8 cellular contexts compared by ENCODE assay signal in genomic region chr16:30184430-30185140, GRCh38. TPM values are rescaled to one million over a fixed set of nuclear protein-coding genes. Genes with fewer than 3 reads are reported as not detected.
DNase-seq lines count a peak whose midpoint lies in the region; ATAC-seq and TF ChIP-seq lines count a peak whose summit lies in the region.

No MANE protein-coding gene starts in this region.

- H3K36me3 Mint-ChIP-seq in stimulated activated naive CD8-positive, alpha-beta T cell treated with anti-CD3 and anti-CD28 coated beads, Interleukin-15, Interleukin-2, amounts not matched to agents 100 ng/mL and 50 ng/mL, for 24 hours (ENCODE audit: low read depth) = peaks cover 38% of the 10 kb centered on the region

- peaks cover 35% of the 10 kb centered on the region for H3K4me1 Mint-ChIP-seq in stimulated activated naive CD8-positive, alpha-beta T cell treated with anti-CD3 and anti-CD28 coated beads, Interleukin-15, Interleukin-2, amounts not matched to agents 100 ng/mL and 50 ng/mL, for 24 hours (ENCODE audit: low read depth)

- 18 to 41% (median 30%) methylated on average over 14 of the region's 14 CpGs for WGBS in adipose tissue, 3 donors
- WGBS in lung, 2 donors = 8 to 27% methylated on average over 14 of the region's 14 CpGs

- peak; percentile 4 for ATAC-seq in HG03064 (IDR thresholded peaks at IDR 0.05; ENCODE audit: low read depth, unreplicated experiment)
- ATAC-seq in lung (ENCODE audit: insufficient read depth, low FRiP score) = no peak

- DNase-seq in DMS153 (lab: John Stamatoyannopoulos, UW) = peak; percentile 64
- peak; percentile 14 for DNase-seq in SHP77 treated with DMSO at 0.1 percent for 48 hours (lab: John Stamatoyannopoulos, UW)
- peak; percentile 43 for DNase-seq in lung (ENCODE audit: low spot score)
- no peak for DNase-seq in RKO (ENCODE audit: low spot score)
- no peak for DNase-seq in middle frontal gyrus (ENCODE audit: extremely low spot score, low spot score)

- no peak for TF ChIP-seq CTCF in lung (IDR thresholded peaks at IDR 0.05; ENCODE audit: control extremely low read depth, extremely low read depth)

- H3K4me3 ChIP-seq in lung = peak overlapping the region; percentile 24

- H3K4me3 Mint-ChIP-seq in stimulated activated naive CD8-positive, alpha-beta T cell treated with anti-CD3 and anti-CD28 coated beads, Interleukin-15, Interleukin-2, amounts not matched to agents 100 ng/mL and 50 ng/mL, for 24 hours = peak overlapping the region; percentile 99

- no peaks in the 10 kb centered on the region for H3K27me3 Mint-ChIP-seq in stimulated activated naive CD8-positive, alpha-beta T cell treated with anti-CD3 and anti-CD28 coated beads, Interleukin-15, Interleukin-2, amounts not matched to agents 100 ng/mL and 50 ng/mL, for 24 hours

- H3K9me3 Mint-ChIP-seq in stimulated activated naive CD8-positive, alpha-beta T cell treated with anti-CD3 and anti-CD28 coated beads, Interleukin-15, Interleukin-2, amounts not matched to agents 100 ng/mL and 50 ng/mL, for 24 hours = no peaks in the 10 kb centered on the region

- H3K36me3 ChIP-seq in lung (ENCODE audit: control insufficient read depth in 2 of 2, insufficient read depth in 2 of 2, low read length in 2 of 2) = peaks cover 0 to 4% of the 10 kb centered on the region in 2 donors

- no peaks in the 10 kb centered on the region for H3K9me3 ChIP-seq in lung (ENCODE audit: control insufficient read depth in 2 of 2, insufficient read depth in 1 of 2, low read length in 1 of 2)

- no peaks in the 10 kb centered on the region for H3K27me3 ChIP-seq in lung (ENCODE audit: control insufficient read depth, insufficient read depth)

- H3K27ac ChIP-seq in adipose tissue (ENCODE audit: low read depth, low read length) = peak overlapping the region; percentile 76
- H3K27ac ChIP-seq in lung (ENCODE audit: low read depth in 1 of 2, low read length in 1 of 2) = peak overlapping the region in 1 of 2 donors; percentile 60

- peaks cover 0 to 6% of the 10 kb centered on the region in 2 donors for H3K4me1 ChIP-seq in lung (ENCODE audit: control insufficient read depth in 2 of 2, insufficient read depth in 2 of 2, low read length in 2 of 2)

- H3K27ac Mint-ChIP-seq in stimulated activated naive CD8-positive, alpha-beta T cell treated with anti-CD3 and anti-CD28 coated beads, Interleukin-15, Interleukin-2, amounts not matched to agents 100 ng/mL and 50 ng/mL, for 24 hours = peak overlapping the region; percentile 99

RNA-seq across cellular contexts. Expression of gene CORO1A, which starts 1.2 kb away (rescaled TPM):
- polyA plus RNA-seq in adipose tissue (10 to 100 TPM; 14.9 to 73.1 (median 72.4) TPM), lung (100 to 1,000 TPM in 1 of 2 donors, 10 to 100 TPM in 1; 41.8 to 419 TPM)
- 100 to 1,000 TPM in 1 of 2 donors, 10 to 100 TPM in 1; 47.7 to 143 TPM for total RNA-seq in lung

RNA-seq across cellular contexts. Expression of gene BOLA2B, which starts 8.9 kb away (rescaled TPM):
- 100 to 1,000 TPM in 2 of 3 donors, 10 to 100 TPM in 1; 77.5 to 143 (median 136) TPM for polyA plus RNA-seq in adipose tissue
- 100 to 1,000 TPM in 1 of 2 donors, 1 to 10 TPM in 1; 9.8 to 111 TPM for total RNA-seq in lung
- polyA plus RNA-seq in lung = 100 to 1,000 TPM; 253 to 320 TPM

RNA-seq across cellular contexts. Expression of gene SLX1A, which starts 9.1 kb away (rescaled TPM):
- polyA plus RNA-seq in adipose tissue (10 to 100 TPM; 33.5 to 60.0 (median 44.0) TPM), lung (10 to 100 TPM; 63.4 to 86.8 TPM)
- total RNA-seq in lung = 10 to 100 TPM; 24.0 to 96.0 TPM

RNA-seq across cellular contexts. Expression of gene SULT1A3, which starts 14.5 kb away (rescaled TPM):
- 10 to 100 TPM in 1 of 3 donors, 1 to 10 TPM in 2; 4.9 to 20.1 (median 5.0) TPM for polyA plus RNA-seq in adipose tissue
- 10 to 100 TPM; 16.3 to 22.4 TPM for total RNA-seq in lung
- 10 to 100 TPM in 1 of 2 donors, 1 to 10 TPM in 1; 8.3 to 32.8 TPM for polyA plus RNA-seq in lung

Comparison
In these comparisons a context has a peak if more than half of its experiments do, and no peak if none do; other contexts are left out.
1. DNase-seq: peak in DMS153 (single experiment), SHP77 treated with DMSO at 0.1 percent for 48 hours (single experiment) and lung (single experiment); none in RKO (single experiment) and middle frontal gyrus (single experiment).